In the genomic region with DNA sequence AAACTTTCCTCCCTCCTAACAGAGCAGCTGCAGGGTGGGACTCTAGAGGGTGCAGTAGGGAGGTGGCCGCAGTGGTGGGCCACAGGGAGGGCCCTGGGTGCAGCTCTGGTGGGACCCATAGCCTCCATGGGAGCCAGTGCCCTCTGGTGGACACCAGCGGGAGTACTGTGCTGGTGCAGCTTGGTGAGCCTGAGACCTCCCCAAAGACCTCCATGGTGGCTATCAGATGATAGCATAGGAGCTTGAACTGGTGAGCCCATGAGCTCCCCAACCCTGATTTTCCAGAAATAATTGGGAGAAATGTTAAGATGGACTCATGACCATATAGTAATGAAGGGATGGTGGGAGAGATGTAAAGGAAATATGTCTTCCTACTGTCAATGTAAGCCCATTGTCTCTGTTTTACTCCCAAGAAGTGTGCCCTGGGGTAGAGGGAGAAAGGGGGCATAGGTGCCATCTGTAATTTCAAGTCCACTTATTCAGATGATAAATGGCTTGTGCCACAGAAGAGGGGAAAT, we compare ENCODE assay signal across 8 cellular contexts.
DNase-seq lines count a peak whose midpoint lies in the region; ATAC-seq and TF ChIP-seq lines count a peak whose summit lies in the region.

No MANE protein-coding gene starts in this region.

- intact Hi-C loops in esophagus squamous epithelium (cut with DNase I), result no loop called here

- no peak for TF ChIP-seq EP300 in tibial nerve (IDR thresholded peaks at IDR 0.05)

- H3K9me3 ChIP-seq in tibial nerve (no peaks in the 10 kb centered on the region), esophagus squamous epithelium (no peaks in the 10 kb centered on the region)

- ATAC-seq in GM19025 (IDR thresholded peaks at IDR 0.05; ENCODE audit: low read depth, unreplicated experiment), result peak; percentile 61
- peak; percentile 81 for ATAC-seq in HG03354 (IDR thresholded peaks at IDR 0.05; ENCODE audit: poor library complexity, severe bottlenecking, unreplicated experiment)

- DNase-seq in COLO668 (lab: John Stamatoyannopoulos, UW; ENCODE audit: unreplicated experiment), result peak; percentile 44
- no peak for DNase-seq in foreskin fibroblast
- no peak for DNase-seq in tibial nerve (ENCODE audit: low spot score in 2 of 2)
- DNase-seq in NOMO-1 (lab: John Stamatoyannopoulos, UW; ENCODE audit: unreplicated experiment in 2 of 2), result no peak
- no peak for DNase-seq in esophagus squamous epithelium (lab: John Stamatoyannopoulos, UW)

- H3K27ac ChIP-seq in VCaP, result no peak overlapping the region
- no peak overlapping the region for H3K27ac ChIP-seq in tibial nerve
- H3K27ac ChIP-seq in esophagus squamous epithelium, result no peak overlapping the region

- no peak overlapping the region for H3K4me3 ChIP-seq in foreskin fibroblast (ENCODE audit: low read depth in 1 of 2, low read length in 2 of 2)
- H3K4me3 ChIP-seq in tibial nerve, result no peak overlapping the region
- no peak overlapping the region for H3K4me3 ChIP-seq in esophagus squamous epithelium

- WGBS in tibial nerve, 2 donors, result 52 to 79% methylated on average over 2 of the region's 2 CpGs
- WGBS in esophagus squamous epithelium, 2 donors, result no CpG with 5 or more reads among the region's 2 CpGs

- H3K4me1 ChIP-seq in tibial nerve (peaks cover 0 to 11% (median 0%) of the 10 kb centered on the region in 4 donors), esophagus squamous epithelium (no peaks in the 10 kb centered on the region)

- TF ChIP-seq POLR2A in tibial nerve (IDR thresholded peaks at IDR 0.05) (no peak), esophagus squamous epithelium (IDR thresholded peaks at IDR 0.05) (no peak)

- H3K36me3 ChIP-seq in tibial nerve (no peaks in the 10 kb centered on the region), esophagus squamous epithelium (no peaks in the 10 kb centered on the region)

- H3K27me3 ChIP-seq in tibial nerve (no peaks in the 10 kb centered on the region), esophagus squamous epithelium (peaks cover 0 to 5% (median 0%) of the 10 kb centered on the region in 4 donors)

- TF ChIP-seq CTCF in VCaP (conservative IDR thresholded peaks at IDR 0.05), result peak; percentile 62
- TF ChIP-seq CTCF in foreskin fibroblast (IDR thresholded peaks at IDR 0.05; ENCODE audit: low read depth, low read length), result peak; percentile 47
- peak in 3 of 5 experiments; percentile 5 to 29 (median 29) for TF ChIP-seq CTCF in tibial nerve (IDR thresholded peaks at IDR 0.05)
- TF ChIP-seq CTCF in esophagus squamous epithelium (IDR thresholded peaks at IDR 0.05), result peak in 2 of 6 experiments; percentile 25 to 41
